In the genomic region with DNA sequence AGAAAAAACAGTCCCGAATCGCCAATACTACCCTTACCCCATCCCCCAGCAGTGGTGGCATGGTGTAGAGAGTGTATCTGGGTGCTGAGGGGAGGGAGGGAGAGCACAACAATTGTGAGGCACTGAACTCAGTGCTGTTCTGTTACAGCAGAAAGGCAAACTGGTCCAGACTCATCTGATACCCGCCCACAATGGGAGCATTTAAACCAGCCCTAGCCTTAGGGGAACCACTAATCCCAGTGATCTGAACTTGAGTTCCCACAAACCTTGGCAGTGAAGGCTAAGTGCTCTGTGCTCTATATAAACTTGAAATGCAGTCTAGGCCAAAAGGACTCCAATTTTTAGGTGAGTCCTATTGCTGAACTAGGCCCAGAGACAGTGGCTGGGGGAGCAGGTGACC, we compare ENCODE assay signal across 18 cellular contexts.
DNase-seq lines count a peak whose midpoint lies in the region; ATAC-seq, FAIRE-seq and TF ChIP-seq lines count a peak whose summit lies in the region.
"Had no signal": no experiment of that assay in that cellular context is flagged by ENCODE, and none has a peak within 500 bp of the region (broad histone marks: within the 10 kb centered on the region; RNA-seq: fewer than 3 reads in every experiment).

No MANE protein-coding gene starts in this region.

- no peak overlapping the region for H3K4me2 ChIP-seq in OCI-LY3 (ENCODE audit: low read length)
- H3K4me2 ChIP-seq in keratinocyte (ENCODE audit: control insufficient read depth, extremely low read depth, insufficient read depth, low read depth, low read length), result peak overlapping the region; percentile 36
- H3K4me2 ChIP-seq: A549 had no signal

- H3K36me3 ChIP-seq in OCI-LY3 (replicated peaks; ENCODE audit: low read depth, low read length) (peaks cover 21% of the 10 kb centered on the region), keratinocyte (ENCODE audit: control insufficient read depth in 2 of 2, extremely low read depth in 1 of 2, insufficient read depth in 2 of 2, low read length in 2 of 2) (no peaks in the 10 kb centered on the region)

- H4K20me1 ChIP-seq in OCI-LY3 (ENCODE audit: insufficient read depth, low read length), result no peaks in the 10 kb centered on the region
- no peaks in the 10 kb centered on the region for H4K20me1 ChIP-seq in keratinocyte (ENCODE audit: control insufficient read depth, extremely low read depth, insufficient read depth, low read length)

- POLR2A ChIA-PET in activated CD8-positive, alpha-beta T cell treated with anti-CD3 and anti-CD28 coated beads for 36 hours (lab: Charles Lee), result no interaction called here

- intact Hi-C loops in activated CD8-positive, alpha-beta T cell treated with anti-CD3 and anti-CD28 coated beads for 36 hours (cut with micrococcal nuclease), result no loop called here
- intact Hi-C loops in natural killer cell (cut with micrococcal nuclease), result no loop called here

- ATAC-seq in esophagus mucosa (peak; percentile 96), natural killer cell (no peak)
- no peak for ATAC-seq in activated CD8-positive, alpha-beta T cell treated with anti-CD3 and anti-CD28 coated beads for 36 hours
- ATAC-seq in stimulated activated naive CD8-positive, alpha-beta T cell treated with anti-CD3 and anti-CD28 coated beads, Interleukin-15, amount 100 ng/mL, for 72 hours, result no peak
- ATAC-seq: A549, HepG2 had no signal

- H3K4me1 Mint-ChIP-seq in activated CD8-positive, alpha-beta T cell treated with anti-CD3 and anti-CD28 coated beads for 36 hours (ENCODE audit: low read depth), result no peaks in the 10 kb centered on the region
- no peaks in the 10 kb centered on the region for H3K4me1 Mint-ChIP-seq in stimulated activated naive CD8-positive, alpha-beta T cell treated with anti-CD3 and anti-CD28 coated beads, Interleukin-15, amount 100 ng/mL, for 72 hours
- no peaks in the 10 kb centered on the region for H3K4me1 Mint-ChIP-seq in natural killer cell

- H2AFZ ChIP-seq in OCI-LY3 (ENCODE audit: low read depth, low read length) (0 out of 2 replicates have a peak overlapping the region, but pooled peaks have one; percentile 40), keratinocyte (ENCODE audit: control insufficient read depth, low read length) (peak overlapping the region; percentile 72)
- H2AFZ ChIP-seq: GM23248 had no signal

- FAIRE-seq in HTR-8/SVneo (lab: Jason Lieb, UNC), result peak; percentile 63
- peak; percentile 97 for FAIRE-seq in keratinocyte (lab: Jason Lieb, UNC)
- FAIRE-seq: A549, HepG2 had no signal

- no peaks in the 10 kb centered on the region for H3K9me1 ChIP-seq in keratinocyte (ENCODE audit: control insufficient read depth, extremely low read depth, insufficient read depth, low read length)

- no peaks in the 10 kb centered on the region for H3K36me3 Mint-ChIP-seq in activated CD8-positive, alpha-beta T cell treated with anti-CD3 and anti-CD28 coated beads for 36 hours (ENCODE audit: low read depth)
- H3K36me3 Mint-ChIP-seq in natural killer cell, result peaks cover 7% of the 10 kb centered on the region

- no peak for TF ChIP-seq CTCF in OCI-LY3 (IDR thresholded peaks at IDR 0.05; ENCODE audit: low read depth, low read length)
- TF ChIP-seq CTCF in keratinocyte (optimal IDR thresholded peaks at IDR 0.05 in 1 of 3, IDR thresholded peaks at IDR 0.05 in 1 of 3, conservative IDR thresholded peaks at IDR 0.05 in 1 of 3; ENCODE audit: extremely low read depth in 1 of 3, insufficient read depth in 2 of 3, low read length in 3 of 3), result no peak
- no peak for TF ChIP-seq CTCF in activated CD8-positive, alpha-beta T cell treated with anti-CD3 and anti-CD28 coated beads for 36 hours (IDR thresholded peaks at IDR 0.05)
- no peak for TF ChIP-seq CTCF in natural killer cell (IDR thresholded peaks at IDR 0.05)

- H3K27me3 ChIP-seq in OCI-LY3 (ENCODE audit: low read depth, low read length) (no peaks in the 10 kb centered on the region), keratinocyte (ENCODE audit: control insufficient read depth, extremely low read depth, insufficient read depth, low read length) (no peaks in the 10 kb centered on the region)

- H3K9me3 ChIP-seq in OCI-LY3 (ENCODE audit: insufficient read depth, low read length), result no peaks in the 10 kb centered on the region
- no peaks in the 10 kb centered on the region for H3K9me3 ChIP-seq in keratinocyte (ENCODE audit: control insufficient read depth, low read depth, low read length)
- H3K9me3 ChIP-seq: A549 had no signal

- H3K4me3 Mint-ChIP-seq in activated CD8-positive, alpha-beta T cell treated with anti-CD3 and anti-CD28 coated beads for 36 hours, result no peak overlapping the region
- no peak overlapping the region for H3K4me3 Mint-ChIP-seq in stimulated activated naive CD8-positive, alpha-beta T cell treated with anti-CD3 and anti-CD28 coated beads, Interleukin-15, amount 100 ng/mL, for 72 hours
- H3K4me3 Mint-ChIP-seq in natural killer cell, result no peak overlapping the region
- H3K4me3 Mint-ChIP-seq: CD4-positive, alpha-beta T cell had no signal

- no peak overlapping the region for H3K27ac ChIP-seq in OCI-LY3 (ENCODE audit: low read length)
- no peak overlapping the region for H3K27ac ChIP-seq in keratinocyte (ENCODE audit: control insufficient read depth, insufficient read depth, low read length)
- H3K27ac ChIP-seq: A549, C4-2B, GM23248 had no signal

- H3K4me1 ChIP-seq in OCI-LY3 (ENCODE audit: low read length) (peaks cover 32% of the 10 kb centered on the region), keratinocyte (ENCODE audit: control insufficient read depth, extremely low read depth, insufficient read depth, low read length) (peaks cover 26% of the 10 kb centered on the region)

- H3K27me3 Mint-ChIP-seq in activated CD8-positive, alpha-beta T cell treated with anti-CD3 and anti-CD28 coated beads for 36 hours, result no peaks in the 10 kb centered on the region
- no peaks in the 10 kb centered on the region for H3K27me3 Mint-ChIP-seq in stimulated activated naive CD8-positive, alpha-beta T cell treated with anti-CD3 and anti-CD28 coated beads, Interleukin-15, amount 100 ng/mL, for 72 hours
- no peaks in the 10 kb centered on the region for H3K27me3 Mint-ChIP-seq in natural killer cell (ENCODE audit: low read depth in 2 of 2)
- H3K27me3 Mint-ChIP-seq: CD4-positive, alpha-beta T cell had no signal

- CTCF ChIA-PET in activated CD8-positive, alpha-beta T cell treated with anti-CD3 and anti-CD28 coated beads for 36 hours (lab: Charles Lee), result no interaction called here

- dilution Hi-C loops in keratinocyte (cut with MboI; ENCODE audit: extremely low pct_ligation_motif_present, low sequenced_read_pairs), result no loop called here

- H3K9me3 Mint-ChIP-seq in activated CD8-positive, alpha-beta T cell treated with anti-CD3 and anti-CD28 coated beads for 36 hours, result peaks cover 3% of the 10 kb centered on the region
- H3K9me3 Mint-ChIP-seq in stimulated activated naive CD8-positive, alpha-beta T cell treated with anti-CD3 and anti-CD28 coated beads, Interleukin-15, amount 100 ng/mL, for 72 hours, result peaks cover 0 to 8% of the 10 kb centered on the region in 2 donors
- peaks cover 14 to 24% of the 10 kb centered on the region in 2 donors for H3K9me3 Mint-ChIP-seq in natural killer cell

- H3K79me2 ChIP-seq in OCI-LY3 (ENCODE audit: low read length) (no peaks in the 10 kb centered on the region), keratinocyte (ENCODE audit: control insufficient read depth, insufficient read depth, low read length) (no peaks in the 10 kb centered on the region)

- H3K27ac Mint-ChIP-seq in activated CD8-positive, alpha-beta T cell treated with anti-CD3 and anti-CD28 coated beads for 36 hours, result no peak overlapping the region
- H3K27ac Mint-ChIP-seq in stimulated activated naive CD8-positive, alpha-beta T cell treated with anti-CD3 and anti-CD28 coated beads, Interleukin-15, amount 100 ng/mL, for 72 hours, result no peak overlapping the region
- no peak overlapping the region for H3K27ac Mint-ChIP-seq in natural killer cell
- H3K27ac Mint-ChIP-seq: CD4-positive, alpha-beta T cell had no signal

- DNase-seq in HTR-8/SVneo (ENCODE audit: insufficient read length, low spot score) (no peak), keratinocyte (ENCODE audit: low read depth, low spot score) (peak; percentile 30), natural killer cell (no peak), COLO668 (lab: John Stamatoyannopoulos, UW; ENCODE audit: unreplicated experiment) (no peak)
- DNase-seq in activated CD8-positive, alpha-beta T cell treated with anti-CD3 and anti-CD28 coated beads for 36 hours, result no peak
- no peak for DNase-seq in stimulated activated naive CD8-positive, alpha-beta T cell treated with anti-CD3 and anti-CD28 coated beads, Interleukin-15, amount 100 ng/mL, for 72 hours
- DNase-seq: AML-193; CD4-positive, alpha-beta T cell; DMS79 treated with DMSO at 0.1 percent for 48 hours; GF-D8; GM23248; HCEC 1CT; KG1 had no signal

- H3K9ac ChIP-seq in OCI-LY3 (ENCODE audit: low read length) (no peak overlapping the region), keratinocyte (ENCODE audit: control insufficient read depth, extremely low read depth, insufficient read depth, low read length) (no peak overlapping the region)
- H3K9ac ChIP-seq: GM23248 had no signal

- H3K4me3 ChIP-seq in OCI-LY3 (ENCODE audit: low read length), result no peak overlapping the region
- H3K4me3 ChIP-seq in keratinocyte (ENCODE audit: control insufficient read depth in 2 of 3, extremely low read depth in 1 of 3, insufficient read depth in 2 of 3, low read depth in 1 of 3, low read length in 3 of 3), result no peak overlapping the region
- H3K4me3 ChIP-seq: A549, GM23248 had no signal
